In the genomic region with DNA sequence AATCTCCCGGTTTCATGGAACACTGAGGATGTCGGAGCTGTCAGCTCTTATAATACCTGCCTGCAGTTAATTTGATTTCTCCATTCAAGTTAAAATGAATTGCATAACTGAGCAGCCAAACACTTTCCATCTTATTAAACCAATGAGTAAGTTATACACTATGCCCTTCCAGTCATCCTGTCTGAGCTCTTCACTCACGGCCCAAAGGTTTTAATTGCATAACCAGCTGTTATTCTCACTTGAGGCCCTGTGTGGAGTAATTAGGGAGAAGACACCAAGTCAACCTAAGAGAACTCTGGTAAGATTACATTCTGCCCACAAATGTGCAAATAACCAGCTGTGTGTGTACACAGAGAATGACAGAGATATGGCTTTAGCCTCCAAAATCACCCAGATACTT, we compare ENCODE assay signal across 23 cellular contexts.
"Had no signal": no experiment of that assay in that cellular context is flagged by ENCODE, and none has a peak within 500 bp of the region (broad histone marks: within the 10 kb centered on the region; RNA-seq: fewer than 3 reads in every experiment).

No MANE protein-coding gene starts in this region.

- H3K27ac ChIP-seq: ascending aorta, breast epithelium, esophagus muscularis mucosa, lower lobe of right lung, suprapubic skin, vagina had no signal

- H3K4me3 ChIP-seq: ascending aorta, breast epithelium, esophagus muscularis mucosa, lower lobe of right lung, suprapubic skin, vagina had no signal

- ATAC-seq: activated CD8-positive, alpha-beta T cell treated with anti-CD3 and anti-CD28 coated beads, Interleukin-2, amount 10 ng/mL, durations not matched to agents 7 days and 5 days; activated T-cell treated with anti-CD3 and anti-CD28 coated beads, Interleukin-2, amount 50 U/mL, for 4 hours; lower lobe of right lung; stimulated activated naive CD8-positive, alpha-beta T cell treated with anti-CD3 and anti-CD28 coated beads, Interleukin-15, amount 100 ng/mL, for 72 hours had no signal

- H3K36me3 Mint-ChIP-seq: mesothelial cell of epicardium had no signal

- H3K4me3 Mint-ChIP-seq: activated CD4-positive, alpha-beta T cell treated with anti-CD3 and anti-CD28 coated beads, Interleukin-2, amount 10 ng/mL, durations not matched to agents 7 days and 5 days; activated CD8-positive, alpha-beta T cell treated with anti-CD3 and anti-CD28 coated beads, Interleukin-2, amount 10 ng/mL, durations not matched to agents 7 days and 5 days; activated T-cell treated with anti-CD3 and anti-CD28 coated beads, Interleukin-2, amount 50 U/mL, for 4 hours; immature natural killer cell; mesothelial cell of epicardium; nephron; stimulated activated naive CD8-positive, alpha-beta T cell treated with anti-CD3 and anti-CD28 coated beads, Interleukin-15, amount 100 ng/mL, for 72 hours had no signal

- H3K27ac Mint-ChIP-seq: activated CD4-positive, alpha-beta T cell treated with anti-CD3 and anti-CD28 coated beads, Interleukin-2, amount 10 ng/mL, durations not matched to agents 7 days and 5 days; activated CD8-positive, alpha-beta T cell treated with anti-CD3 and anti-CD28 coated beads, Interleukin-2, amount 10 ng/mL, durations not matched to agents 7 days and 5 days; immature natural killer cell; mesothelial cell of epicardium; stimulated activated naive CD8-positive, alpha-beta T cell treated with anti-CD3 and anti-CD28 coated beads, Interleukin-15, amount 100 ng/mL, for 72 hours had no signal

- H3K4me1 Mint-ChIP-seq: activated CD4-positive, alpha-beta T cell treated with anti-CD3 and anti-CD28 coated beads, Interleukin-2, amount 10 ng/mL, durations not matched to agents 7 days and 5 days; immature natural killer cell had no signal

- DNase-seq: activated CD4-positive, alpha-beta T cell treated with anti-CD3 and anti-CD28 coated beads, Interleukin-2, amount 10 ng/mL, durations not matched to agents 7 days and 5 days; activated CD8-positive, alpha-beta T cell treated with anti-CD3 and anti-CD28 coated beads, Interleukin-2, amount 10 ng/mL, durations not matched to agents 7 days and 5 days; activated effector memory CD4-positive, alpha-beta T cell treated with Interleukin-2 at 50 U/mL for 16 hours; activated naive CD4-positive, alpha-beta T cell treated with anti-CD3 and anti-CD28 coated beads, Interleukin-2, amount 50 U/mL, for 16 hours; activated T-cell treated with anti-CD3 and anti-CD28 coated beads, Interleukin-2, amount 50 U/mL, for 4 hours; cerebellar nuclear complex; cortex of kidney; effector CD4-positive, alpha-beta T cell; immature natural killer cell; lower lobe of right lung; nucleus accumbens; posterior cingulate gyrus; stimulated activated CD4-positive, alpha-beta T cell treated with anti-CD3 and anti-CD28 coated beads, Interleukin-4, amount 100 ng/mL, for 1 hour; stimulated activated naive CD8-positive, alpha-beta T cell treated with anti-CD3 and anti-CD28 coated beads, Interleukin-15, amount 100 ng/mL, for 72 hours; T1000; trophoblast cell had no signal

- H3K4me1 ChIP-seq: ascending aorta, breast epithelium, esophagus muscularis mucosa, lower lobe of right lung, suprapubic skin, vagina had no signal

- H3K9me3 ChIP-seq: lower lobe of right lung, suprapubic skin, vagina had no signal

- H3K36me3 ChIP-seq: ascending aorta, breast epithelium, esophagus muscularis mucosa, lower lobe of right lung, suprapubic skin, vagina had no signal

- H3K27me3 ChIP-seq: ascending aorta, breast epithelium, esophagus muscularis mucosa, suprapubic skin, vagina had no signal

- H3K27me3 Mint-ChIP-seq: activated CD4-positive, alpha-beta T cell treated with anti-CD3 and anti-CD28 coated beads, Interleukin-2, amount 10 ng/mL, durations not matched to agents 7 days and 5 days; stimulated activated naive CD8-positive, alpha-beta T cell treated with anti-CD3 and anti-CD28 coated beads, Interleukin-15, amount 100 ng/mL, for 72 hours had no signal
